In genomic region chr10:71467161-71467560, GRCh38 we compare ENCODE assay signal across 27 cellular contexts.
"Had no signal": no experiment of that assay in that cellular context is flagged by ENCODE, and none has a peak within 500 bp of the region (broad histone marks: within the 10 kb centered on the region; RNA-seq: fewer than 3 reads in every experiment).

No MANE protein-coding gene starts in this region.

- H3K4me3 ChIP-seq: neural progenitor cell, pancreas, prostate gland, right lobe of liver, sigmoid colon, suprapubic skin, testis, tibial artery, transverse colon, upper lobe of right lung, uterus had no signal

- H3K36me3 Mint-ChIP-seq: naive thymus-derived CD4-positive, alpha-beta T cell; natural killer cell; neural progenitor cell; stimulated activated effector memory CD8-positive, alpha-beta T cell treated with anti-CD3 and anti-CD28 coated beads, Interleukin-12 subunit alpha, Interleukin-12 subunit beta, amount 100 ng/mL, for 72 hours; type B pancreatic cell had no signal

- H3K4me1 Mint-ChIP-seq: naive thymus-derived CD4-positive, alpha-beta T cell; natural killer cell; stimulated activated effector memory CD8-positive, alpha-beta T cell treated with anti-CD3 and anti-CD28 coated beads, Interleukin-12 subunit alpha, Interleukin-12 subunit beta, amount 100 ng/mL, for 72 hours; stimulated activated naive CD8-positive, alpha-beta T cell treated with anti-CD3 and anti-CD28 coated beads, Interleukin-15, amount 100 ng/mL, for 72 hours had no signal

- H3K36me3 ChIP-seq: neural progenitor cell, pancreas, prostate gland, right lobe of liver, sigmoid colon, suprapubic skin, tibial artery, transverse colon, upper lobe of right lung, uterus had no signal

- H3K4me3 Mint-ChIP-seq: naive thymus-derived CD4-positive, alpha-beta T cell; natural killer cell; nephron; neural progenitor cell; stimulated activated effector memory CD8-positive, alpha-beta T cell treated with anti-CD3 and anti-CD28 coated beads, Interleukin-12 subunit alpha, Interleukin-12 subunit beta, amount 100 ng/mL, for 72 hours; stimulated activated naive CD8-positive, alpha-beta T cell treated with anti-CD3 and anti-CD28 coated beads, Interleukin-15, amount 100 ng/mL, for 72 hours; type B pancreatic cell had no signal

- H3K9me3 Mint-ChIP-seq: naive thymus-derived CD4-positive, alpha-beta T cell; natural killer cell; nephron; neural progenitor cell; stimulated activated effector memory CD8-positive, alpha-beta T cell treated with anti-CD3 and anti-CD28 coated beads, Interleukin-12 subunit alpha, Interleukin-12 subunit beta, amount 100 ng/mL, for 72 hours; stimulated activated naive CD8-positive, alpha-beta T cell treated with anti-CD3 and anti-CD28 coated beads, Interleukin-15, amount 100 ng/mL, for 72 hours; type B pancreatic cell had no signal

- DNase-seq: naive thymus-derived CD4-positive, alpha-beta T cell; natural killer cell; occipital lobe; pancreas; right cardiac atrium; right lobe of liver; sigmoid colon; small intestine; stimulated activated CD4-positive, alpha-beta T cell treated with anti-CD3 and anti-CD28 coated beads, Interleukin-15, amount 100 ng/mL, for 24 hours; stimulated activated CD4-positive, alpha-beta T cell treated with anti-CD3 and anti-CD28 coated beads, Interleukin-2, amount 100 ng/mL, for 24 hours; stimulated activated CD4-positive, alpha-beta T cell treated with anti-CD3 and anti-CD28 coated beads, Interleukin-2, amount 100 ng/mL, for 48 hours; stimulated activated CD4-positive, alpha-beta T cell treated with anti-CD3 and anti-CD28 coated beads, Interleukin-4, amount 100 ng/mL, for 24 hours; stimulated activated naive CD4-positive, alpha-beta T cell; stimulated activated naive CD8-positive, alpha-beta T cell treated with anti-CD3 and anti-CD28 coated beads, Interleukin-15, amount 100 ng/mL, for 72 hours; stimulated activated naive CD8-positive, alpha-beta T cell treated with anti-CD3 and anti-CD28 coated beads, Interleukin-15, Interleukin-2, amounts not matched to agents 100 U/mL and 50 U/mL, for 24 hours; substantia nigra; testis; tibial artery; transverse colon; upper lobe of right lung; uterus had no signal

- H3K9me3 ChIP-seq: pancreas, prostate gland, right lobe of liver, sigmoid colon, suprapubic skin, testis, tibial artery, transverse colon, upper lobe of right lung, uterus had no signal

- H3K27me3 Mint-ChIP-seq: naive thymus-derived CD4-positive, alpha-beta T cell; stimulated activated naive CD8-positive, alpha-beta T cell treated with anti-CD3 and anti-CD28 coated beads, Interleukin-15, amount 100 ng/mL, for 72 hours had no signal

- ATAC-seq: natural killer cell; pancreas; right cardiac atrium; right lobe of liver; stimulated activated effector memory CD8-positive, alpha-beta T cell treated with anti-CD3 and anti-CD28 coated beads, Interleukin-12 subunit alpha, Interleukin-12 subunit beta, amount 100 ng/mL, for 72 hours; stimulated activated naive CD8-positive, alpha-beta T cell treated with anti-CD3 and anti-CD28 coated beads, Interleukin-15, amount 100 ng/mL, for 72 hours; stimulated activated naive CD8-positive, alpha-beta T cell treated with anti-CD3 and anti-CD28 coated beads, Interleukin-15, Interleukin-2, amounts not matched to agents 100 U/mL and 50 U/mL, for 24 hours; upper lobe of right lung had no signal

- H3K27ac ChIP-seq: neural progenitor cell, pancreas, prostate gland, right lobe of liver, sigmoid colon, suprapubic skin, testis, tibial artery, transverse colon, upper lobe of right lung, uterus had no signal

- H3K4me1 ChIP-seq: pancreas, prostate gland, sigmoid colon, transverse colon, upper lobe of right lung, uterus had no signal

- H3K27ac Mint-ChIP-seq: naive thymus-derived CD4-positive, alpha-beta T cell; natural killer cell; nephron; neural progenitor cell; stimulated activated effector memory CD8-positive, alpha-beta T cell treated with anti-CD3 and anti-CD28 coated beads, Interleukin-12 subunit alpha, Interleukin-12 subunit beta, amount 100 ng/mL, for 72 hours; stimulated activated naive CD8-positive, alpha-beta T cell treated with anti-CD3 and anti-CD28 coated beads, Interleukin-15, amount 100 ng/mL, for 72 hours; type B pancreatic cell had no signal

- H2AFZ ChIP-seq: neural progenitor cell had no signal

- H3K27me3 ChIP-seq: neural progenitor cell, pancreas, right lobe of liver, sigmoid colon, suprapubic skin, testis, transverse colon, upper lobe of right lung, uterus had no signal

- H3K4me2 ChIP-seq: neural progenitor cell had no signal
